In the genomic region with DNA sequence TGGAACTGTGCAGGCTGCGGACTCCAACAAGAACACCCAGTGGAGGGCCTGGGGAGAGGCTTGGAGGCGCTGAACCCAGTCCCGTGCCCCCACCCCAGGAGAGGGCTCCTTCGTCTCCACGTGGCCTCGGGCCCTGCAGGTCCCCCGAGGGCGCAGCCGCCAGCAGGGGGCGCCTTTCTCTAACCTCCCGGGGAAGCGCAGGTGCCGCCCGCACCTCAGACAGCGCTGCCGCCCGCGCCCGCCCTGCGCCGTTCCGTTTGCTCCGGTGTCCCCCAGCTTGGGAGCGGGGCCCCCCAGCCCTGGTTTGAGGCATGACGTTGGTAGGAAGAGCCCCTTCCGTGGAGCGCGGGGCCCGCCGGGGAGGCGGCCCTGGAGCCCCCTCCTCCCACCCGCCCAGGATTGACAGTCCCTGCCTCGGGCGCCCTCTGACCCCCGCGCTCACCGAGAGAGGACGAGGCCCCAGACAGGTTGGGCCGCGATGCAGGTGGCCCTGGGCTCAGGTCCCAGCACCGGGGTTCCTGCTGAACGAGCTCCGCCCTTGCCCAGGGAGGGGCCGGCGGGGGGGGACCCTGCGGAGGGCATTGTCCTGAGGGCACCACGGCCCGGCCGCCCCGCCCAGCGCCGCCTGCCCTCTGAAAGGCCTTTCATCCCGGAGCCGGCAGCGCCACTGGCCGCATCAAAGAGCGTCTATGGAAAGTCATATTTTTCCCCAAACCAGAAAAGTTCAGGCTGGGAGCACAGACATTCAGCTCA, we compare ENCODE assay signal across 8 cellular contexts. TPM values are rescaled to one million over a fixed set of nuclear protein-coding genes. Genes with fewer than 3 reads are reported as not detected.
DNase-seq lines count a peak whose midpoint lies in the region; ATAC-seq, FAIRE-seq and TF ChIP-seq lines count a peak whose summit lies in the region.

No MANE protein-coding gene starts in this region.

- FAIRE-seq in kidney (lab: Jason Lieb, UNC), result no peak

- no peak overlapping the region for H3K9ac ChIP-seq in kidney (ENCODE audit: low read length in 2 of 2)

- H3K4me3 ChIP-seq in cardiac fibroblast (replicated peaks in 1 of 2; ENCODE audit: low read depth in 2 of 2, low read length in 2 of 2) (peak overlapping the region; percentile 19 to 28), kidney (ENCODE audit: low read length in 2 of 2) (no peak overlapping the region)

- peaks cover 0 to 10% of the 10 kb centered on the region in 2 donors for H3K4me1 ChIP-seq in kidney (ENCODE audit: control insufficient read depth in 1 of 2, insufficient read depth in 1 of 2, low read depth in 1 of 2, low read length in 2 of 2)

- no peak for ATAC-seq in HG02588 (IDR thresholded peaks at IDR 0.05; ENCODE audit: unreplicated experiment)

- DNase-seq in DMS79 (lab: John Stamatoyannopoulos, UW), result peak; percentile 20
- peak; percentile 9 for DNase-seq in MV-4-11 (lab: John Stamatoyannopoulos, UW)
- peak; percentile 86 to 96 (median 90) for DNase-seq in activated CD4-positive, CD25-positive, alpha-beta regulatory T cell (lab: John Stamatoyannopoulos, UW)
- peak; percentile 63 to 71 for DNase-seq in cardiac fibroblast (ENCODE audit: low read depth in 2 of 2)
- DNase-seq in kidney, result peak; percentile 92
- peak; percentile 95 for DNase-seq in stimulated activated CD4-positive, alpha-beta T cell treated with anti-CD3 and anti-CD28 coated beads, Interleukin-15, amount 100 ng/mL, for 24 hours
- no peak for DNase-seq in NCI-H128 (lab: John Stamatoyannopoulos, UW; ENCODE audit: unreplicated experiment)

- intact Hi-C loops in kidney (cut with DNase I), result no loop called here

- no peaks in the 10 kb centered on the region for H3K36me3 ChIP-seq in kidney (ENCODE audit: control insufficient read depth in 1 of 2, insufficient read depth in 2 of 2, low read length in 2 of 2)

- TF ChIP-seq CTCF in cardiac fibroblast (IDR thresholded peaks at IDR 0.05; ENCODE audit: low read depth, low read length), result peak; percentile 77
- TF ChIP-seq CTCF in kidney (IDR thresholded peaks at IDR 0.05; ENCODE audit: borderline replicate concordance, extremely low read depth, insufficient read depth), result peak; percentile 79

- H3K9me3 ChIP-seq in kidney (ENCODE audit: control insufficient read depth in 1 of 2, low read length in 2 of 2), result no peaks in the 10 kb centered on the region

- no peak overlapping the region for H3K27ac ChIP-seq in kidney (ENCODE audit: low read depth in 2 of 2, low read length in 2 of 2)

RNA-seq across cellular contexts. Expression of a gene that starts 42.9 kb away (rescaled TPM):
- not detected for total RNA-seq in kidney
- not detected for polyA plus RNA-seq in kidney (ENCODE audit: insufficient read depth, low read depth, low replicate concordance)

Comparison
In these comparisons a context has a peak if more than half of its experiments do, and no peak if none do; other contexts are left out.
1. H3K4me3 ChIP-seq: peak in cardiac fibroblast (2 of 2); none in kidney (0 of 2).